ENCODE assay signal across 8 cellular contexts in the genomic region with DNA sequence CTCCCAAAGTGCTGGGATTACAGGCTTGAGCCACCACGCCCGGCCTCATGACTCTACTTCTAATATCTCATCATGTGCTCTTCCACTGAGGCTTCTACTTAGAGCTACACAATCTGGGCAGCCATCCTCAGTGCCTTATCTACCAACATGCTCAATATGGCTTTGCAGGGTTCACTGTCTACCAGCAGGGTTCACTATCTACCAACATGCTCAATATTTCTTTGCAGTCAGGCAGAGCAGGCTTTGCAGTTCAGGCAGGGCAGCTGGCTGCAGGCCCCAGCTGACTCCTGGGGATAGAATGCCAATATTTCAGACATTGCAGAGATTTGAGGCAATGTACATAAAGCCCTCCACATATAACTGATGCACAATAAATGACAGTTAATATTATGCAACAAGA. TPM values are rescaled to one million over a fixed set of nuclear protein-coding genes. Genes with fewer than 3 reads are reported as not detected.
DNase-seq lines count a peak whose midpoint lies in the region; ATAC-seq, FAIRE-seq and TF ChIP-seq lines count a peak whose summit lies in the region.

No MANE protein-coding gene starts in this region.

- intact Hi-C loops in cardiac septum (cut with DNase I) = loop anchor here (5.0 kb wide), 1 partner anchor 157 kb away; no protein-coding TSS in a partner anchor
- intact Hi-C loops in body of pancreas (cut with DNase I) = no loop called here
- intact Hi-C loops in HepG2 (cut with micrococcal nuclease; ENCODE audit: unreplicated experiment) = loop anchor here (1.0 to 2.0 kb wide), 4 partner anchors 22 to 460 kb away; a partner anchor contains a TSS

- no peak overlapping the region for H3K4me3 Mint-ChIP-seq in activated naive CD8-positive, alpha-beta T cell treated with anti-CD3 and anti-CD28 coated beads for 36 hours

- TF ChIP-seq POLR2A in body of pancreas (IDR thresholded peaks at IDR 0.05) = no peak
- no peak for TF ChIP-seq POLR2A in HepG2 (IDR thresholded peaks at IDR 0.05; ENCODE audit: insufficient read depth in 1 of 2, low read depth in 2 of 2, low read length in 2 of 2)

- H3K27me3 ChIP-seq in cardiac muscle cell (no peaks in the 10 kb centered on the region), body of pancreas (no peaks in the 10 kb centered on the region), HepG2 (ENCODE audit: control insufficient read depth in 1 of 2, insufficient read depth in 2 of 2, low read length in 2 of 2) (no peaks in the 10 kb centered on the region)

- H3K27ac ChIP-seq in cardiac muscle cell (no peak overlapping the region), body of pancreas (no peak overlapping the region), HepG2 (ENCODE audit: extremely low read length, insufficient read depth, low read length) (no peak overlapping the region)

- peak; percentile 50 for TF ChIP-seq CTCF in cardiac muscle cell (IDR thresholded peaks at IDR 0.05; ENCODE audit: low read depth, low read length)
- TF ChIP-seq CTCF in body of pancreas (IDR thresholded peaks at IDR 0.05) = peak in 4 of 7 experiments; percentile 27 to 46 (median 38)
- TF ChIP-seq CTCF in HepG2 (CRISPR knock-in tag; IDR thresholded peaks at IDR 0.05) = peak; percentile 93

- no TSS peak for BruUV-seq in HepG2 (replicated peaks; lab: Mats Ljungman, UMichigan)

- in situ Hi-C loops in HepG2 (cut with HindIII; ENCODE audit: extremely low pct_ligation_motif_present, low pct_unique_long_range_greater_than_20kb) = loop anchor here (5.0 kb wide), 1 partner anchor 157 kb away; no protein-coding TSS in a partner anchor

- peak; percentile 83 for FAIRE-seq in HepG2 (lab: Jason Lieb, UNC)

- H2AFZ ChIP-seq in HepG2 (ENCODE audit: low read length) = no peak overlapping the region

- peak; percentile 95 for TF ChIP-seq RAD21 in HepG2 (CRISPR knock-in tag; IDR thresholded peaks at IDR 0.05)

- no peaks in the 10 kb centered on the region for H3K27me3 Mint-ChIP-seq in activated naive CD8-positive, alpha-beta T cell treated with anti-CD3 and anti-CD28 coated beads for 36 hours

- DNase-seq in cardiac muscle cell (ENCODE audit: low read depth in 1 of 2, low spot score in 1 of 2) (peak; percentile 46 to 59), cardiac septum (ENCODE audit: low spot score) (no peak), LHCN-M2 (ENCODE audit: low read depth) (peak; percentile 50), body of pancreas (peak in 2 of 4 donors; percentile 18 to 34), HepG2 (ENCODE audit: low spot score) (peak; percentile 70), SW 1271 (lab: John Stamatoyannopoulos, UW) (no peak)
- no peak for DNase-seq in stimulated activated naive CD4-positive, alpha-beta T cell treated with Interleukin-2 at 50 U/mL for 16 hours (lab: John Stamatoyannopoulos, UW)
- DNase-seq in activated naive CD8-positive, alpha-beta T cell treated with anti-CD3 and anti-CD28 coated beads for 36 hours = no peak

- no peaks in the 10 kb centered on the region for H3K4me1 Mint-ChIP-seq in activated naive CD8-positive, alpha-beta T cell treated with anti-CD3 and anti-CD28 coated beads for 36 hours

- H3K4me1 ChIP-seq in cardiac muscle cell (ENCODE audit: low read depth) (peaks cover 7% of the 10 kb centered on the region), body of pancreas (no peaks in the 10 kb centered on the region), HepG2 (ENCODE audit: insufficient read depth, low read length) (peaks cover 6% of the 10 kb centered on the region)

- 72 to 90% methylated on average over 2 of the region's 2 CpGs for WGBS in body of pancreas, 2 donors
- WGBS in HepG2 (ENCODE audit: low lambda C conversion rate) = 79% methylated on average over 2 of the region's 2 CpGs

- no peaks in the 10 kb centered on the region for H4K20me1 ChIP-seq in HepG2 (ENCODE audit: insufficient read depth, low read length)

- H3K9ac ChIP-seq in HepG2 (ENCODE audit: insufficient read depth, low read depth, low read length) = no peak overlapping the region

- H3K4me2 ChIP-seq in HepG2 (ENCODE audit: low read depth, low read length) = no peak overlapping the region

- no peak for TF ChIP-seq EP300 in HepG2 (IDR thresholded peaks at IDR 0.05; ENCODE audit: low read depth in 2 of 2, low read length in 2 of 2)
- no peak for TF ChIP-seq EP300 in HepG2 (CRISPR knock-in tag; IDR thresholded peaks at IDR 0.05; ENCODE audit: borderline replicate concordance)

- no peaks in the 10 kb centered on the region for H3K9me3 Mint-ChIP-seq in activated naive CD8-positive, alpha-beta T cell treated with anti-CD3 and anti-CD28 coated beads for 36 hours

- no peak overlapping the region for H3K27ac Mint-ChIP-seq in activated naive CD8-positive, alpha-beta T cell treated with anti-CD3 and anti-CD28 coated beads for 36 hours

- ATAC-seq in body of pancreas (peak; percentile 42), HepG2 (peak; percentile 100)

- H3K36me3 Mint-ChIP-seq in activated naive CD8-positive, alpha-beta T cell treated with anti-CD3 and anti-CD28 coated beads for 36 hours = peaks cover 9% of the 10 kb centered on the region

- POLR2A ChIA-PET in HepG2 (lab: Yijun Ruan, JAX) = no interaction called here

- H3K4me3 ChIP-seq in cardiac muscle cell = no peak overlapping the region
- H3K4me3 ChIP-seq in body of pancreas = no peak overlapping the region
- no peak overlapping the region for H3K4me3 ChIP-seq in HepG2 (replicated peaks in 1 of 3; ENCODE audit: insufficient read depth in 1 of 3, low read depth in 2 of 3, low read length in 3 of 3)

- CTCF ChIA-PET in HepG2 (lab: Yijun Ruan, JAX; ENCODE audit: low intra/inter-chr PET ratio, low total read pairs) = interaction anchor here (1.0 to 2.1 kb wide), 2 partner anchors 157 to 461 kb away, joined by 4 to 43 read pairs; no protein-coding TSS in a partner anchor

- H3K9me3 ChIP-seq in cardiac muscle cell (ENCODE audit: low read depth) (no peaks in the 10 kb centered on the region), body of pancreas (no peaks in the 10 kb centered on the region), HepG2 (ENCODE audit: low read length) (no peaks in the 10 kb centered on the region)

- H3K36me3 ChIP-seq in cardiac muscle cell (peaks cover 37% of the 10 kb centered on the region), body of pancreas (replicated peaks in 1 of 2; ENCODE audit: insufficient read depth in 1 of 2, low read depth in 2 of 2) (peaks cover 4 to 6% of the 10 kb centered on the region in 2 donors), HepG2 (replicated peaks in 1 of 2; ENCODE audit: control insufficient read depth in 1 of 2, insufficient read depth in 2 of 2, low read length in 2 of 2) (0 out of 5 replicates have a peak, but pooled peaks cover 0 to 7% of the 10 kb centered on the region in 2 experiments)

- no peaks in the 10 kb centered on the region for H3K79me2 ChIP-seq in HepG2 (ENCODE audit: insufficient read depth, low read length)

TF ChIP-seq in HepG2, 621 proteins besides CTCF, POLR2A, EP300 and RAD21 (continues in another document):
- TF ChIP-seq, protein P1, sequence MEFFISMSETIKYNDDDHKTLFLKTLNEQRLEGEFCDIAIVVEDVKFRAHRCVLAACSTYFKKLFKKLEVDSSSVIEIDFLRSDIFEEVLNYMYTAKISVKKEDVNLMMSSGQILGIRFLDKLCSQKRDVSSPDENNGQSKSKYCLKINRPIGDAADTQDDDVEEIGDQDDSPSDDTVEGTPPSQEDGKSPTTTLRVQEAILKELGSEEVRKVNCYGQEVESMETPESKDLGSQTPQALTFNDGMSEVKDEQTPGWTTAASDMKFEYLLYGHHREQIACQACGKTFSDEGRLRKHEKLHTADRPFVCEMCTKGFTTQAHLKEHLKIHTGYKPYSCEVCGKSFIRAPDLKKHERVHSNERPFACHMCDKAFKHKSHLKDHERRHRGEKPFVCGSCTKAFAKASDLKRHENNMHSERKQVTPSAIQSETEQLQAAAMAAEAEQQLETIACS (CRISPR knock-in tag; IDR thresholded peaks at IDR 0.05) = no peak
- no peak for TF ChIP-seq IKZF4 (CRISPR knock-in tag; IDR thresholded peaks at IDR 0.05; ENCODE audit: borderline replicate concordance, low read depth, not compliant biosample characterization)
- 0 out of 2 replicates have a peak, but pooled peaks have one; percentile 34 for TF ChIP-seq KDM2A (CRISPR knock-in tag; IDR thresholded peaks at IDR 0.05; ENCODE audit: borderline replicate concordance, low read depth)

RNA-seq across cellular contexts. Expression of a gene that starts 47.5 kb away (rescaled TPM):
- total RNA-seq in cardiac muscle cell (27.1 and 31.1 TPM in 2 replicates), cardiac septum (25.1 TPM), LHCN-M2 (2014; rRNA removed) (42.1 and 57.7 TPM in 2 replicates), body of pancreas (10 to 100 TPM; 29.8 to 33.6 TPM), HepG2 (2016; rRNA removed; fragmentation: Illumina TruSeq; extraction: Trizol) (4.6 and 9.1 TPM in 2 replicates)
- polyA plus RNA-seq in cardiac muscle cell (16.3 and 19.2 TPM in 2 replicates), HepG2 (2011; rRNA removed) (5.3 and 5.6 TPM in 2 replicates)
- 32.7 TPM for polyA plus RNA-seq in LHCN-M2 (2012)
- total RNA-seq in HepG2 (2016; cell fraction: cytosol; rRNA removed; fragmentation: Illumina TruSeq; extraction: Trizol; ENCODE audit: low read depth) = 7.4 TPM in 2 replicates
- total RNA-seq in HepG2 (2016; cell fraction: insoluble cytoplasmic fraction; rRNA removed; fragmentation: Illumina TruSeq; extraction: Trizol) = 5.6 and 10.8 TPM in 2 replicates
- 3.7 and 5.3 TPM in 2 replicates for total RNA-seq in HepG2 (2016; cell fraction: membrane; rRNA removed; fragmentation: Illumina TruSeq; extraction: Trizol)
- 16.9 and 18.7 TPM in 2 replicates for total RNA-seq in HepG2 (2016; cell fraction: nucleus; rRNA removed; fragmentation: Illumina TruSeq; extraction: Trizol)
- 1.5 and 2.1 TPM in 2 replicates for polyA plus RNA-seq in HepG2 (2011; cell fraction: cytosol; rRNA removed)
- polyA plus RNA-seq in HepG2 (2011; cell fraction: nucleus; rRNA removed) = 10.9 and 16.0 TPM in 2 replicates
- 2.9 and 3.0 TPM in 2 replicates for polyA plus RNA-seq in HepG2 (2012)
- 0.50 and 0.62 TPM in 2 replicates for polyA plus RNA-seq in HepG2 (2016; cell fraction: cytosol; fragmentation: Illumina TruSeq; extraction: Trizol; ENCODE audit: low read depth)
- 3.5 and 3.6 TPM in 2 replicates for polyA plus RNA-seq in HepG2 (2016; cell fraction: insoluble cytoplasmic fraction; fragmentation: Illumina TruSeq; extraction: Trizol; ENCODE audit: low read depth)
- polyA plus RNA-seq in HepG2 (2016; cell fraction: membrane; fragmentation: Illumina TruSeq; extraction: Trizol; ENCODE audit: low read depth) = 1.1 and 1.4 TPM in 2 replicates
- polyA plus RNA-seq in HepG2 (2016; cell fraction: nucleus; fragmentation: Illumina TruSeq; extraction: Trizol; ENCODE audit: insufficient read depth, low read depth) = 28.6 and 32.6 TPM in 2 replicates
- polyA minus RNA-seq in HepG2 (2011; rRNA and poly(A)+ RNA removed; ENCODE audit: low replicate concordance) = 8.0 and 11.0 TPM in 2 replicates
- polyA minus RNA-seq in HepG2 (2011; cell fraction: cytosol; rRNA and poly(A)+ RNA removed) = 2.7 and 4.8 TPM in 2 replicates
- polyA minus RNA-seq in HepG2 (2011; cell fraction: nucleus; rRNA and poly(A)+ RNA removed) = 24.5 and 25.1 TPM in 2 replicates
- total RNA-seq in activated naive CD8-positive, alpha-beta T cell treated with anti-CD3 and anti-CD28 coated beads for 36 hours = 1 to 10 TPM; 4.4 to 5.2 TPM

Comparison
In these comparisons a context has a peak if more than half of its experiments do, and no peak if none do; other contexts are left out.
1. DNase-seq: peak in cardiac muscle cell (2 of 2), LHCN-M2 (single experiment) and HepG2 (single experiment); none in cardiac septum (single experiment), stimulated activated naive CD4-positive, alpha-beta T cell treated with Interleukin-2 at 50 U/mL for 16 hours (single experiment), SW 1271 (0 of 2) and activated naive CD8-positive, alpha-beta T cell treated with anti-CD3 and anti-CD28 coated beads for 36 hours (single experiment).
2. CTCF ChIP-seq: peak in every context shown above with its lines; median percentile 93 in HepG2; 50 in cardiac muscle cell; 38 in body of pancreas.